Comparison of ENCODE assay signal across 8 cellular contexts in genomic region chr20:51800769-51801219, GRCh38. TPM values are rescaled to one million over a fixed set of nuclear protein-coding genes. Genes with fewer than 3 reads are reported as not detected.
DNase-seq lines count a peak whose midpoint lies in the region; ATAC-seq and TF ChIP-seq lines count a peak whose summit lies in the region.

No MANE protein-coding gene starts in this region.

- no peak for TF ChIP-seq RAD21 in liver (IDR thresholded peaks at IDR 0.05)

- in situ Hi-C loops in astrocyte of the spinal cord (cut with HindIII; ENCODE audit: low sequenced_read_pairs) (no loop called here), transverse colon (cut with MboI; ENCODE audit: low pct_ligation_motif_present in 1 of 4, low pct_unique_long_range_greater_than_20kb in 1 of 4, low sequenced_read_pairs in 3 of 4) (no loop called here)

- under 1% methylated on average over 38 of the region's 38 CpGs for WGBS in liver
- WGBS in transverse colon (ENCODE audit: low coverage in 1 of 2), 2 donors = 2% methylated on average over 33 of the region's 38 CpGs; no CpG with 5 or more reads in 1 of the 2 donors

- TF ChIP-seq POLR2A in transverse colon (IDR thresholded peaks at IDR 0.05) = no peak

- H3K9me3 ChIP-seq in liver (ENCODE audit: control insufficient read depth in 4 of 4, low read length in 3 of 4) (no peaks in the 10 kb centered on the region), transverse colon (no peaks in the 10 kb centered on the region)

- H3K36me3 Mint-ChIP-seq in activated naive CD4-positive, alpha-beta T cell treated with anti-CD3 and anti-CD28 coated beads for 36 hours (ENCODE audit: low read depth) = no peaks in the 10 kb centered on the region

- H3K36me3 ChIP-seq in liver (ENCODE audit: control insufficient read depth in 4 of 4, insufficient read depth in 3 of 4, low read depth in 1 of 4, low read length in 3 of 4) = no peaks in the 10 kb centered on the region
- no peaks in the 10 kb centered on the region for H3K36me3 ChIP-seq in transverse colon

- H3K27me3 Mint-ChIP-seq in activated naive CD4-positive, alpha-beta T cell treated with anti-CD3 and anti-CD28 coated beads for 36 hours (ENCODE audit: low read depth) = peaks cover 47% of the 10 kb centered on the region

- H3K9ac ChIP-seq in liver (ENCODE audit: low read depth in 1 of 2, low read length in 2 of 2) = peak overlapping the region; percentile 43 to 68

- TF ChIP-seq CTCF in astrocyte of the spinal cord (IDR thresholded peaks at IDR 0.05; ENCODE audit: low read depth, low read length) = no peak
- no peak for TF ChIP-seq CTCF in liver (IDR thresholded peaks at IDR 0.05; ENCODE audit: low read depth, low read length, missing input control)
- no peak for TF ChIP-seq CTCF in transverse colon (IDR thresholded peaks at IDR 0.05)

- no peaks in the 10 kb centered on the region for H3K27me3 ChIP-seq in liver (ENCODE audit: control insufficient read depth in 4 of 4, insufficient read depth in 4 of 4, low read length in 3 of 4)
- peaks cover 58% of the 10 kb centered on the region for H3K27me3 ChIP-seq in transverse colon

- ATAC-seq in HG03565 (IDR thresholded peaks at IDR 0.05; ENCODE audit: unreplicated experiment) = no peak

- H3K4me3 Mint-ChIP-seq in activated naive CD4-positive, alpha-beta T cell treated with anti-CD3 and anti-CD28 coated beads for 36 hours = peak overlapping the region; percentile 45

- peak; percentile 8 for DNase-seq in activated naive CD4-positive, alpha-beta T cell treated with anti-CD3 and anti-CD28 coated beads for 36 hours
- no peak for DNase-seq in activated naive CD4-positive, alpha-beta T cell (lab: John Stamatoyannopoulos, UW)
- peak; percentile 16 for DNase-seq in astrocyte of the spinal cord (ENCODE audit: low read depth, low spot score)
- DNase-seq in transverse colon = no peak
- DNase-seq in mesenteric fat pad (ENCODE audit: low spot score) = no peak
- no peak for DNase-seq in putamen (ENCODE audit: low spot score)

- H3K4me3 ChIP-seq in astrocyte of the spinal cord (ENCODE audit: low read depth, low read length) (peak overlapping the region; percentile 45), liver (ENCODE audit: low read depth in 1 of 3, low read length in 3 of 3) (peak overlapping the region; percentile 61 to 76 (median 67)), transverse colon (peak overlapping the region in 3 of 4 donors; percentile 19 to 50 (median 31))

- no peaks in the 10 kb centered on the region for H3K9me3 Mint-ChIP-seq in activated naive CD4-positive, alpha-beta T cell treated with anti-CD3 and anti-CD28 coated beads for 36 hours

- H3K27ac Mint-ChIP-seq in activated naive CD4-positive, alpha-beta T cell treated with anti-CD3 and anti-CD28 coated beads for 36 hours = no peak overlapping the region

- TF ChIP-seq EP300 in transverse colon (IDR thresholded peaks at IDR 0.05; ENCODE audit: low read depth) = no peak

- H3K4me1 ChIP-seq in liver (ENCODE audit: control insufficient read depth in 4 of 4, insufficient read depth in 4 of 4, low read length in 3 of 4) (peaks cover 0 to 24% (median 14%) of the 10 kb centered on the region in 4 donors), transverse colon (peaks cover 14 to 26% (median 22%) of the 10 kb centered on the region in 4 donors)

- intact Hi-C loops in activated naive CD4-positive, alpha-beta T cell treated with anti-CD3 and anti-CD28 coated beads for 36 hours (cut with micrococcal nuclease) = loop anchor here (2.0 kb wide), 1 partner anchor 282 kb away; no protein-coding TSS in a partner anchor
- intact Hi-C loops in transverse colon (cut with DNase I; ENCODE audit: low total_unique reads) = no loop called here

- peaks cover 12% of the 10 kb centered on the region for H3K4me1 Mint-ChIP-seq in activated naive CD4-positive, alpha-beta T cell treated with anti-CD3 and anti-CD28 coated beads for 36 hours (ENCODE audit: low read depth)

- CTCF ChIA-PET in activated naive CD4-positive, alpha-beta T cell treated with anti-CD3 and anti-CD28 coated beads for 36 hours (lab: Charles Lee) = interaction anchor here (0.7 to 1.6 kb wide), 5 partner anchors 18 to 308 kb away, joined by 3 to 7 read pairs (median 4); no protein-coding TSS in a partner anchor

- peak overlapping the region in 1 of 2 donors; percentile 54 for H3K27ac ChIP-seq in liver (ENCODE audit: low read depth in 1 of 2, low read length in 2 of 2)
- no peak overlapping the region for H3K27ac ChIP-seq in transverse colon

TF ChIP-seq in liver, 16 proteins besides CTCF, POLR2A, EP300 and RAD21:
- TF ChIP-seq FOXA2 (IDR thresholded peaks at IDR 0.05) (no peak), FOXA1 (IDR thresholded peaks at IDR 0.05) (no peak), GABPA (IDR thresholded peaks at IDR 0.05 in 1 of 2, conservative IDR thresholded peaks at IDR 0.05 in 1 of 2) (no peak), JUND (IDR thresholded peaks at IDR 0.05) (no peak), ATF3 (IDR thresholded peaks at IDR 0.05) (no peak), YY1 (IDR thresholded peaks at IDR 0.05) (no peak), TAF1 (conservative IDR thresholded peaks at IDR 0.05) (no peak), RXRA (IDR thresholded peaks at IDR 0.05) (no peak), NR2F2 (IDR thresholded peaks at IDR 0.05) (no peak), EGR1 (IDR thresholded peaks at IDR 0.05; ENCODE audit: low read depth in 2 of 2) (no peak), SP1 (IDR thresholded peaks at IDR 0.05) (no peak), HNF4A (conservative IDR thresholded peaks at IDR 0.05) (no peak), HNF4G (IDR thresholded peaks at IDR 0.05) (no peak)
- TF ChIP-seq, protein P1, sequence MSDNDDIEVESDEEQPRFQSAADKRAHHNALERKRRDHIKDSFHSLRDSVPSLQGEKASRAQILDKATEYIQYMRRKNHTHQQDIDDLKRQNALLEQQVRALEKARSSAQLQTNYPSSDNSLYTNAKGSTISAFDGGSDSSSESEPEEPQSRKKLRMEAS (IDR thresholded peaks at IDR 0.05) = no peak
- TF ChIP-seq, protein P2, sequence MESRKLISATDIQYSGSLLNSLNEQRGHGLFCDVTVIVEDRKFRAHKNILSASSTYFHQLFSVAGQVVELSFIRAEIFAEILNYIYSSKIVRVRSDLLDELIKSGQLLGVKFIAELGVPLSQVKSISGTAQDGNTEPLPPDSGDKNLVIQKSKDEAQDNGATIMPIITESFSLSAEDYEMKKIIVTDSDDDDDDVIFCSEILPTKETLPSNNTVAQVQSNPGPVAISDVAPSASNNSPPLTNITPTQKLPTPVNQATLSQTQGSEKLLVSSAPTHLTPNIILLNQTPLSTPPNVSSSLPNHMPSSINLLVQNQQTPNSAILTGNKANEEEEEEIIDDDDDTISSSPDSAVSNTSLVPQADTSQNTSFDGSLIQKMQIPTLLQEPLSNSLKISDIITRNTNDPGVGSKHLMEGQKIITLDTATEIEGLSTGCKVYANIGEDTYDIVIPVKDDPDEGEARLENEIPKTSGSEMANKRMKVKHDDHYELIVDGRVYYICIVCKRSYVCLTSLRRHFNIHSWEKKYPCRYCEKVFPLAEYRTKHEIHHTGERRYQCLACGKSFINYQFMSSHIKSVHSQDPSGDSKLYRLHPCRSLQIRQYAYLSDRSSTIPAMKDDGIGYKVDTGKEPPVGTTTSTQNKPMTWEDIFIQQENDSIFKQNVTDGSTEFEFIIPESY (IDR thresholded peaks at IDR 0.05) = no peak
- TF ChIP-seq, protein P3, sequence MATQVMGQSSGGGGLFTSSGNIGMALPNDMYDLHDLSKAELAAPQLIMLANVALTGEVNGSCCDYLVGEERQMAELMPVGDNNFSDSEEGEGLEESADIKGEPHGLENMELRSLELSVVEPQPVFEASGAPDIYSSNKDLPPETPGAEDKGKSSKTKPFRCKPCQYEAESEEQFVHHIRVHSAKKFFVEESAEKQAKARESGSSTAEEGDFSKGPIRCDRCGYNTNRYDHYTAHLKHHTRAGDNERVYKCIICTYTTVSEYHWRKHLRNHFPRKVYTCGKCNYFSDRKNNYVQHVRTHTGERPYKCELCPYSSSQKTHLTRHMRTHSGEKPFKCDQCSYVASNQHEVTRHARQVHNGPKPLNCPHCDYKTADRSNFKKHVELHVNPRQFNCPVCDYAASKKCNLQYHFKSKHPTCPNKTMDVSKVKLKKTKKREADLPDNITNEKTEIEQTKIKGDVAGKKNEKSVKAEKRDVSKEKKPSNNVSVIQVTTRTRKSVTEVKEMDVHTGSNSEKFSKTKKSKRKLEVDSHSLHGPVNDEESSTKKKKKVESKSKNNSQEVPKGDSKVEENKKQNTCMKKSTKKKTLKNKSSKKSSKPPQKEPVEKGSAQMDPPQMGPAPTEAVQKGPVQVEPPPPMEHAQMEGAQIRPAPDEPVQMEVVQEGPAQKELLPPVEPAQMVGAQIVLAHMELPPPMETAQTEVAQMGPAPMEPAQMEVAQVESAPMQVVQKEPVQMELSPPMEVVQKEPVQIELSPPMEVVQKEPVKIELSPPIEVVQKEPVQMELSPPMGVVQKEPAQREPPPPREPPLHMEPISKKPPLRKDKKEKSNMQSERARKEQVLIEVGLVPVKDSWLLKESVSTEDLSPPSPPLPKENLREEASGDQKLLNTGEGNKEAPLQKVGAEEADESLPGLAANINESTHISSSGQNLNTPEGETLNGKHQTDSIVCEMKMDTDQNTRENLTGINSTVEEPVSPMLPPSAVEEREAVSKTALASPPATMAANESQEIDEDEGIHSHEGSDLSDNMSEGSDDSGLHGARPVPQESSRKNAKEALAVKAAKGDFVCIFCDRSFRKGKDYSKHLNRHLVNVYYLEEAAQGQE (IDR thresholded peaks at IDR 0.05) = no peak

RNA-seq across cellular contexts. Expression of gene SALL4, which starts 1.5 kb away (rescaled TPM):
- total RNA-seq in activated naive CD4-positive, alpha-beta T cell treated with anti-CD3 and anti-CD28 coated beads for 36 hours = not detected
- total RNA-seq in liver (1 to 10 TPM; 2.0 to 3.6 TPM), transverse colon (under 1 TPM in 1 of 4 donors, not detected in 3; 0.14 TPM), mesenteric fat pad (0.16 TPM)
- under 1 TPM; 0.16 to 0.71 TPM for polyA plus RNA-seq in liver

RNA-seq across cellular contexts. Expression of gene ATP9A, which starts 32.6 kb away (rescaled TPM):
- under 1 TPM; 0.12 to 0.17 TPM for total RNA-seq in activated naive CD4-positive, alpha-beta T cell treated with anti-CD3 and anti-CD28 coated beads for 36 hours
- 10 to 100 TPM; 14.7 to 16.7 TPM for total RNA-seq in liver
- polyA plus RNA-seq in liver = 1 to 10 TPM; 2.4 to 5.1 TPM
- 10 to 100 TPM; 66.3 to 93.0 (median 78.9) TPM for total RNA-seq in transverse colon
- total RNA-seq in mesenteric fat pad = 109 TPM

Comparison
In these comparisons a context has a peak if more than half of its experiments do, and no peak if none do; other contexts are left out.
1. DNase-seq: peak in activated naive CD4-positive, alpha-beta T cell treated with anti-CD3 and anti-CD28 coated beads for 36 hours (single experiment) and astrocyte of the spinal cord (single experiment); none in activated naive CD4-positive, alpha-beta T cell (0 of 4), transverse colon (single experiment), mesenteric fat pad (single experiment) and putamen (single experiment).
2. RNA of gene ATP9A, which starts 32.6 kb away (total RNA-seq): 109 TPM in mesenteric fat pad (single experiment), 66.3 to 93.0 TPM in transverse colon and 14.7 to 16.7 TPM in liver; 0.12 to 0.17 TPM in activated naive CD4-positive, alpha-beta T cell treated with anti-CD3 and anti-CD28 coated beads for 36 hours; every median in the first group is over 10 times any median in the second.
3. Peak in every context shown above with its lines, with median percentiles within 50 percentile points of each other: H3K4me3 ChIP-seq.